ENCODE assay signal across 35 cellular contexts in genomic region chr7:151260471-151260870, GRCh38. TPM values are rescaled to one million over a fixed set of nuclear protein-coding genes. Genes with fewer than 3 reads are reported as not detected.
"Had no signal": no experiment of that assay in that cellular context is flagged by ENCODE, and none has a peak within 500 bp of the region (broad histone marks: within the 10 kb centered on the region; RNA-seq: fewer than 3 reads in every experiment).

No MANE protein-coding gene starts in this region.

- DNase-seq: glutamatergic neuron; hypothalamus; islet precursor cell; kidney glomerular epithelial cell; left cardiac atrium; naive thymus-derived CD4-positive, alpha-beta T cell; nucleus accumbens; right lobe of liver; stimulated activated CD4-positive, alpha-beta T cell treated with anti-CD3 and anti-CD28 coated beads, Interleukin-12 subunit alpha, Interleukin-12 subunit beta, amount 100 ng/mL, for 4 hours; stimulated activated CD4-positive, alpha-beta T cell treated with anti-CD3 and anti-CD28 coated beads, Interleukin-15, amount 100 ng/mL, for 24 hours; stimulated activated CD4-positive, alpha-beta T cell treated with anti-CD3 and anti-CD28 coated beads, Interleukin-2, amount 100 ng/mL, for 24 hours; stimulated activated CD4-positive, alpha-beta T cell treated with anti-CD3 and anti-CD28 coated beads, Interleukin-4, amount 100 ng/mL, for 1 hour; stimulated activated naive B cell treated with anti-CD40 and anti-IgM and Interleukin-4, amounts not matched to agents 10 μg/mL and 1 μg/mL and 100 μg/mL, for 72 hours; stimulated activated naive CD8-positive, alpha-beta T cell treated with anti-CD3 and anti-CD28 coated beads, Interleukin-15, Interleukin-2, amounts not matched to agents 100 U/mL and 50 U/mL, for 24 hours; stomach; testis; thyroid gland; transverse colon; upper lobe of left lung had no signal

- H3K4me1 ChIP-seq: parathyroid adenoma, psoas muscle, right lobe of liver, stomach, thyroid gland, transverse colon had no signal

- H3K4me3 ChIP-seq: heart left ventricle, mucosa of descending colon, psoas muscle, right lobe of liver, smooth muscle cell, stomach, testis, thyroid gland, transverse colon, upper lobe of left lung, vagina had no signal

- ATAC-seq: heart left ventricle; left cardiac atrium; left lobe of liver; mucosa of descending colon; naive thymus-derived CD4-positive, alpha-beta T cell; natural killer cell treated with Interleukin-12 subunit alpha and Interleukin-12 subunit beta and Interleukin-15 and Interleukin-18, amount 100 ng/mL, for 72 hours; psoas muscle; right lobe of liver; stimulated activated naive B cell treated with anti-CD40 and anti-IgM and Interleukin-4, amounts not matched to agents 10 μg/mL and 1 μg/mL and 100 μg/mL, for 72 hours; stimulated activated naive CD8-positive, alpha-beta T cell treated with anti-CD3 and anti-CD28 coated beads, Interleukin-15, Interleukin-2, amounts not matched to agents 100 U/mL and 50 U/mL, for 24 hours had no signal

- H3K27me3 ChIP-seq: right lobe of liver, testis, thyroid gland, upper lobe of left lung, vagina had no signal

- H3K36me3 ChIP-seq: heart left ventricle, right lobe of liver, stomach, thyroid gland, transverse colon, upper lobe of left lung, vagina had no signal

- H3K27ac ChIP-seq: heart left ventricle, parathyroid adenoma, psoas muscle, right lobe of liver, stomach, testis, thyroid gland, transverse colon, upper lobe of left lung, vagina had no signal

- H3K4me2 ChIP-seq: smooth muscle cell had no signal

- H3K79me2 ChIP-seq: parathyroid adenoma had no signal

- H3K9me3 ChIP-seq: heart left ventricle, mucosa of descending colon, psoas muscle, right lobe of liver, stomach, testis, thyroid gland, transverse colon, upper lobe of left lung, vagina had no signal

- H3K9ac ChIP-seq: parathyroid adenoma had no signal

- H2AFZ ChIP-seq: parathyroid adenoma had no signal

RNA-seq across cellular contexts. Expression of gene H2BK1, which starts 50.2 kb away (rescaled TPM):
- total RNA-seq: heart left ventricle; left cardiac atrium; left lobe of liver; lower leg skin; lung microvascular endothelial cell; mesothelial cell of epicardium; mucosa of descending colon; myocyte; natural killer cell treated with Interleukin-12 subunit alpha and Interleukin-12 subunit beta and Interleukin-15 and Interleukin-18, amount 100 ng/mL, for 72 hours; osteocyte; right lobe of liver; skeletal muscle tissue; smooth muscle cell; stomach; testis; thyroid gland; transverse colon; upper lobe of left lung; urinary bladder; vagina had no signal
- polyA plus RNA-seq: heart left ventricle; naive thymus-derived CD4-positive, alpha-beta T cell; neural cell; psoas muscle; smooth muscle cell; stomach; urinary bladder had no signal
